In the genomic region with DNA sequence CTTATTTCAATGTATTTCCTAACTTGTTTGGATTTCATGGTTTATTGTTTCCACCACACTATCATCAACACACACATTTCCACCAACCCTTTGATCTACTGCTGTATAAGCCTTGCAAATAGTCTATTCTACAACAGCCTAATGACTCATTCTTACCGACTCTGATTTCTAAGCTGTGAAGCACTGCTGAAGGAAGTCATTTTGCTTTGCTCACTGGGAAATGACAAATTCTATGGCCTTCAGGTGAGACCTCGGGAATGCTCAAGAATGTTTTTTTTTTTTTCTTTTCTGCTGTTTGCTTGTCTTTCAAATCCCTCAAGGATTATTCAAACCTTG, we compare ENCODE assay signal across 17 cellular contexts. TPM values are rescaled to one million over a fixed set of nuclear protein-coding genes. Genes with fewer than 3 reads are reported as not detected.
A peak's percentile ranks its signal among the peaks of the same experiment; 100 is the strongest.
DNase-seq lines count a peak whose midpoint lies in the region; ATAC-seq and TF ChIP-seq lines count a peak whose summit lies in the region.
"Had no signal": no experiment of that assay in that cellular context is flagged by ENCODE, and none has a peak within 500 bp of the region (broad histone marks: within the 10 kb centered on the region; RNA-seq: fewer than 3 reads in every experiment).

No MANE protein-coding gene starts in this region.

- no peaks in the 10 kb centered on the region for H3K27me3 ChIP-seq in Caco-2 (replicated peaks; ENCODE audit: control insufficient read depth, insufficient read depth, low read length)
- H3K27me3 ChIP-seq: Peyer's patch had no signal

- no peak for DNase-seq in Caco-2
- peak; percentile 14 for DNase-seq in HFFc6
- DNase-seq in amniotic epithelial cell (ENCODE audit: low read depth) = peak; percentile 27
- DNase-seq in activated gamma-delta T cell (lab: John Stamatoyannopoulos, UW) = no peak
- DNase-seq in head of caudate nucleus = no peak
- no peak for DNase-seq in glomerular visceral epithelial cell (ENCODE audit: extremely low spot score)
- DNase-seq: activated gamma-delta T cell treated with Interleukin-2 at 50 U/mL for 16 hours; dermis blood vessel endothelial cell; DMS 273 treated with DMSO at 0.1 percent for 48 hours; NCI-H187; NCI-H524 treated with DMSO at 0.1 percent for 48 hours; Peyer's patch; stimulated activated CD4-positive, alpha-beta T cell treated with anti-CD3 and anti-CD28 coated beads, Interleukin-12 subunit alpha, Interleukin-12 subunit beta, amount 100 ng/mL, for 4 hours; WERI-Rb-1 had no signal

- H3K36me3 ChIP-seq in Caco-2 (ENCODE audit: control insufficient read depth, insufficient read depth, low read length) (no peaks in the 10 kb centered on the region), mesodermal cell (ENCODE audit: control insufficient read depth, insufficient read depth, low read length) (no peaks in the 10 kb centered on the region)
- H3K36me3 ChIP-seq: Peyer's patch, WERI-Rb-1 had no signal

- H3K9me3 ChIP-seq in Caco-2 = no peaks in the 10 kb centered on the region
- no peaks in the 10 kb centered on the region for H3K9me3 ChIP-seq in mesodermal cell (ENCODE audit: control insufficient read depth, low read length)
- H3K9me3 ChIP-seq: Peyer's patch had no signal

- H3K4me1 Mint-ChIP-seq in Caco-2 (ENCODE audit: low read depth, unreplicated experiment) (peaks cover 7% of the 10 kb centered on the region), HFFc6 (ENCODE audit: low read depth) (peaks cover 33% of the 10 kb centered on the region)

- no TSS peak for BruUV-seq in Caco-2 (replicated peaks; lab: Mats Ljungman, UMichigan)

- POLR2A ChIA-PET in Caco-2 (lab: Charles Lee) = no interaction called here

- no peaks in the 10 kb centered on the region for H3K9me3 Mint-ChIP-seq in Caco-2 (ENCODE audit: unreplicated experiment)
- no peaks in the 10 kb centered on the region for H3K9me3 Mint-ChIP-seq in HFFc6

- H3K4me3 Mint-ChIP-seq in Caco-2 (ENCODE audit: unreplicated experiment) (peak overlapping the region; percentile 6), HFFc6 (no peak overlapping the region)

- H3K4me3 ChIP-seq in Caco-2 (ENCODE audit: low read depth, low read length) = no peak overlapping the region
- no peak overlapping the region for H3K4me3 ChIP-seq in mesodermal cell (ENCODE audit: extremely low read depth, insufficient read depth, low read length, poor library complexity, severe bottlenecking)
- H3K4me3 ChIP-seq: Peyer's patch had no signal

- no peaks in the 10 kb centered on the region for H3K36me3 Mint-ChIP-seq in Caco-2 (ENCODE audit: insufficient read depth, unreplicated experiment)
- H3K36me3 Mint-ChIP-seq in HFFc6 (ENCODE audit: low read depth) = peaks cover 4% of the 10 kb centered on the region; the same call in 1 of the 2 replicates

- no peak for ATAC-seq in GM18519 (IDR thresholded peaks at IDR 0.05; ENCODE audit: low FRiP score, unreplicated experiment)

- intact Hi-C loops in Caco-2 (cut with micrococcal nuclease; ENCODE audit: unreplicated experiment) = loop anchor here (2.0 kb wide), 1 partner anchor 1500 kb away; no protein-coding TSS in a partner anchor
- intact Hi-C loops in head of caudate nucleus (cut with DNase I) = no loop called here

- H3K4me1 ChIP-seq in Caco-2 (no peaks in the 10 kb centered on the region), mesodermal cell (ENCODE audit: control insufficient read depth, insufficient read depth, low read length, poor library complexity, severe bottlenecking) (peaks cover 17% of the 10 kb centered on the region)

- H3K27ac ChIP-seq in mesodermal cell (ENCODE audit: low read depth, low read length, severe bottlenecking) = peak overlapping the region; percentile 18
- H3K27ac ChIP-seq: Peyer's patch, WERI-Rb-1 had no signal

- H3K27ac Mint-ChIP-seq in Caco-2 (ENCODE audit: unreplicated experiment) = no peak overlapping the region
- H3K27ac Mint-ChIP-seq in HFFc6 = peak overlapping the region; percentile 11
- H3K27ac Mint-ChIP-seq: progenitor cell of endocrine pancreas had no signal

- peaks cover 7% of the 10 kb centered on the region for H3K27me3 Mint-ChIP-seq in Caco-2 (ENCODE audit: insufficient read depth, unreplicated experiment)
- H3K27me3 Mint-ChIP-seq in HFFc6 (ENCODE audit: insufficient read depth) = no peaks in the 10 kb centered on the region; the same call in 1 of the 2 replicates

- no peak for TF ChIP-seq CTCF in Caco-2 (IDR thresholded peaks at IDR 0.05; ENCODE audit: insufficient read depth in 1 of 2, low read depth in 1 of 2, low read length in 1 of 2, severe bottlenecking in 1 of 2, unreplicated experiment in 1 of 2)
- no peak for TF ChIP-seq CTCF in HFFc6 (IDR thresholded peaks at IDR 0.05)

- CTCF ChIA-PET in Caco-2 (lab: Charles Lee) = interaction anchor here (1.3 kb wide), 1 partner anchor 28 kb away, joined by 3 read pairs; no protein-coding TSS in a partner anchor

- WGBS in mesodermal cell (ENCODE audit: insufficient coverage in 2 of 2), 2 experiments = 53 to 67% methylated on average over 1 to 2 of the region's 2 CpGs

RNA-seq across cellular contexts. Expression of gene INHBA, which starts 30.1 kb away (rescaled TPM):
- total RNA-seq in Caco-2 (2022) = 0.52 and 0.72 TPM in 2 replicates
- 10 to 100 TPM; 18.1 to 29.9 (median 20.2) TPM for total RNA-seq in HFFc6 (2021; fragmentation: NEBNext Ultra II Directional; extraction: Animal tissue kit (Norgen Biotek cat#: 25700))
- 9.5 TPM for polyA plus RNA-seq in mesodermal cell (2013, experiment 1 of 2)
- 6.9 TPM for polyA plus RNA-seq in mesodermal cell (2013, experiment 2 of 2)

Comparison
In these comparisons a context has a peak if more than half of its experiments do, and no peak if none do; other contexts are left out.
1. DNase-seq: peak in HFFc6 (single experiment) and amniotic epithelial cell (single experiment); none in Caco-2 (0 of 2), activated gamma-delta T cell (single experiment), head of caudate nucleus (0 of 42) and glomerular visceral epithelial cell (single experiment).
2. RNA of gene INHBA, which starts 30.1 kb away (total RNA-seq): 18.1 to 29.9 TPM in HFFc6; 0.52 to 0.72 TPM in Caco-2; every median in the first group is over 10 times any median in the second.